1 cellular context compared by ENCODE assay signal in genomic region chr17:21378553-21378952, GRCh38.
TF ChIP-seq lines count a peak whose summit lies in the region.

No MANE protein-coding gene starts in this region.

TF ChIP-seq in WTC11, 78 proteins besides CTCF, POLR2A, EP300 and RAD21 (continued from another document):
- TF ChIP-seq ZBTB43 (CRISPR knock-in tag; IDR thresholded peaks at IDR 0.05): no peak
- no peak for TF ChIP-seq EMX1 (CRISPR knock-in tag; IDR thresholded peaks at IDR 0.05)
- TF ChIP-seq ZBTB21 (CRISPR knock-in tag; IDR thresholded peaks at IDR 0.05; ENCODE audit: borderline replicate concordance): no peak
- TF ChIP-seq SMAD4 (CRISPR knock-in tag; IDR thresholded peaks at IDR 0.05): no peak
- no peak for TF ChIP-seq JAZF1 (CRISPR knock-in tag; IDR thresholded peaks at IDR 0.05)
- no peak for TF ChIP-seq CREM (CRISPR knock-in tag; IDR thresholded peaks at IDR 0.05)
- no peak for TF ChIP-seq ZNF219 (CRISPR knock-in tag; IDR thresholded peaks at IDR 0.05; ENCODE audit: borderline replicate concordance)
- no peak for TF ChIP-seq ARID4B (CRISPR knock-in tag; IDR thresholded peaks at IDR 0.05; ENCODE audit: borderline replicate concordance)
- TF ChIP-seq ZNF121 (CRISPR knock-in tag; IDR thresholded peaks at IDR 0.05): no peak
- TF ChIP-seq JUN (CRISPR knock-in tag; IDR thresholded peaks at IDR 0.05): no peak
- no peak for TF ChIP-seq TP53 (CRISPR knock-in tag; IDR thresholded peaks at IDR 0.05)
- TF ChIP-seq ERG (CRISPR knock-in tag; IDR thresholded peaks at IDR 0.05): no peak
- no peak for TF ChIP-seq HMGA2 (CRISPR knock-in tag; IDR thresholded peaks at IDR 0.05)
- no peak for TF ChIP-seq USF1 (CRISPR knock-in tag; IDR thresholded peaks at IDR 0.05)
- TF ChIP-seq FOXP4 (CRISPR knock-in tag; IDR thresholded peaks at IDR 0.05): no peak
- TF ChIP-seq GABPB1 (CRISPR knock-in tag; IDR thresholded peaks at IDR 0.05): no peak
TF ChIP-seq in WTC11: peak in this region for 0.
